2 cellular contexts compared by ENCODE assay signal in the genomic region with DNA sequence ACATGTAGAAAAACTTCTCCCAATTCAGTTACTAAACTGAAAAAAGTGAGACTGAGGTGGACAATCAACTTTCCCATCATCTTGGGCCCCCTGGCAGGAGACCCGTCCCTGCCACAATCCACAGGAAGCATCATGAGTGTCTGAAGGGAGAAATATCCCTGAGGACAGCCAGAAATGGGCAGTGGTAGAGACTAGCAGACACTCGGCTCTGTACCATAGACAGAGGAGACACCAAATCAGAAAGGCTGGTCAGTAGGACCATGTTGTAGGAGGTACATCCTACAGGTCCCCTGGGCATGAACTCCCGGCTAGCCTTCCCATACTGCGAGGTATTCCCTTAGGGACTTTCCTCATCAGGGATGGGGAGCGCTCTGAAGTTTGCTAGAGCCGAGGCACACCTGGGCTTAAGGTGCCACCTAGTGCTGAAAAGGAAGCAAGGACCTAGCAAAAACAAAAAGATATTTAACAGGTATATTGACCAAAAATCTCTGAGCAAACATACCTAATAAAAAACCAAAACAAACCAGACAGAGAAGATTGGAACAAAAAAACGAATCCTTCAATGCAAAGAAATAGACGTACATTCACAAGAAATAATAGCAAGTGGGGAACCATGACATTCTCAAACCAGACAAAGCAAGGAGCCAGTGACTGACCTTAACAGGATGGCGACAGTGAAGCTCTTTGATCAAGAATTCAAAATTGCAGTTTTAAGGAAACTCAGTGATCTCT.
TF ChIP-seq lines count a peak whose summit lies in the region.

No MANE protein-coding gene starts in this region.

TF ChIP-seq in WTC11, 78 proteins besides CTCF, POLR2A, EP300 and RAD21 (continues in another document):
- no peak for TF ChIP-seq SMAD3 (CRISPR knock-in tag; IDR thresholded peaks at IDR 0.05; ENCODE audit: borderline replicate concordance)
- TF ChIP-seq, protein P1, sequence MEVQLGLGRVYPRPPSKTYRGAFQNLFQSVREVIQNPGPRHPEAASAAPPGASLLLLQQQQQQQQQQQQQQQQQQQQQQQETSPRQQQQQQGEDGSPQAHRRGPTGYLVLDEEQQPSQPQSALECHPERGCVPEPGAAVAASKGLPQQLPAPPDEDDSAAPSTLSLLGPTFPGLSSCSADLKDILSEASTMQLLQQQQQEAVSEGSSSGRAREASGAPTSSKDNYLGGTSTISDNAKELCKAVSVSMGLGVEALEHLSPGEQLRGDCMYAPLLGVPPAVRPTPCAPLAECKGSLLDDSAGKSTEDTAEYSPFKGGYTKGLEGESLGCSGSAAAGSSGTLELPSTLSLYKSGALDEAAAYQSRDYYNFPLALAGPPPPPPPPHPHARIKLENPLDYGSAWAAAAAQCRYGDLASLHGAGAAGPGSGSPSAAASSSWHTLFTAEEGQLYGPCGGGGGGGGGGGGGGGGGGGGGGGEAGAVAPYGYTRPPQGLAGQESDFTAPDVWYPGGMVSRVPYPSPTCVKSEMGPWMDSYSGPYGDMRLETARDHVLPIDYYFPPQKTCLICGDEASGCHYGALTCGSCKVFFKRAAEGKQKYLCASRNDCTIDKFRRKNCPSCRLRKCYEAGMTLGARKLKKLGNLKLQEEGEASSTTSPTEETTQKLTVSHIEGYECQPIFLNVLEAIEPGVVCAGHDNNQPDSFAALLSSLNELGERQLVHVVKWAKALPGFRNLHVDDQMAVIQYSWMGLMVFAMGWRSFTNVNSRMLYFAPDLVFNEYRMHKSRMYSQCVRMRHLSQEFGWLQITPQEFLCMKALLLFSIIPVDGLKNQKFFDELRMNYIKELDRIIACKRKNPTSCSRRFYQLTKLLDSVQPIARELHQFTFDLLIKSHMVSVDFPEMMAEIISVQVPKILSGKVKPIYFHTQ (CRISPR knock-in tag; IDR thresholded peaks at IDR 0.05) = no peak
- TF ChIP-seq, protein P2, sequence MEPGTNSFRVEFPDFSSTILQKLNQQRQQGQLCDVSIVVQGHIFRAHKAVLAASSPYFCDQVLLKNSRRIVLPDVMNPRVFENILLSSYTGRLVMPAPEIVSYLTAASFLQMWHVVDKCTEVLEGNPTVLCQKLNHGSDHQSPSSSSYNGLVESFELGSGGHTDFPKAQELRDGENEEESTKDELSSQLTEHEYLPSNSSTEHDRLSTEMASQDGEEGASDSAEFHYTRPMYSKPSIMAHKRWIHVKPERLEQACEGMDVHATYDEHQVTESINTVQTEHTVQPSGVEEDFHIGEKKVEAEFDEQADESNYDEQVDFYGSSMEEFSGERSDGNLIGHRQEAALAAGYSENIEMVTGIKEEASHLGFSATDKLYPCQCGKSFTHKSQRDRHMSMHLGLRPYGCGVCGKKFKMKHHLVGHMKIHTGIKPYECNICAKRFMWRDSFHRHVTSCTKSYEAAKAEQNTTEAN (CRISPR knock-in tag; IDR thresholded peaks at IDR 0.05) = no peak
- no peak for TF ChIP-seq SP1 (CRISPR knock-in tag; conservative IDR thresholded peaks at IDR 0.05)
- TF ChIP-seq TEAD4 (CRISPR knock-in tag; IDR thresholded peaks at IDR 0.05) = no peak
- TF ChIP-seq, protein P3, sequence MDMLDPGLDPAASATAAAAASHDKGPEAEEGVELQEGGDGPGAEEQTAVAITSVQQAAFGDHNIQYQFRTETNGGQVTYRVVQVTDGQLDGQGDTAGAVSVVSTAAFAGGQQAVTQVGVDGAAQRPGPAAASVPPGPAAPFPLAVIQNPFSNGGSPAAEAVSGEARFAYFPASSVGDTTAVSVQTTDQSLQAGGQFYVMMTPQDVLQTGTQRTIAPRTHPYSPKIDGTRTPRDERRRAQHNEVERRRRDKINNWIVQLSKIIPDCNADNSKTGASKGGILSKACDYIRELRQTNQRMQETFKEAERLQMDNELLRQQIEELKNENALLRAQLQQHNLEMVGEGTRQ (CRISPR knock-in tag; IDR thresholded peaks at IDR 0.05) = no peak
- TF ChIP-seq ZNF219 (CRISPR knock-in tag; IDR thresholded peaks at IDR 0.05; ENCODE audit: borderline replicate concordance) = no peak
- no peak for TF ChIP-seq JAZF1 (CRISPR knock-in tag; IDR thresholded peaks at IDR 0.05)
- TF ChIP-seq MXD4 (CRISPR knock-in tag; IDR thresholded peaks at IDR 0.05; ENCODE audit: borderline replicate concordance) = no peak
- TF ChIP-seq, protein P4, sequence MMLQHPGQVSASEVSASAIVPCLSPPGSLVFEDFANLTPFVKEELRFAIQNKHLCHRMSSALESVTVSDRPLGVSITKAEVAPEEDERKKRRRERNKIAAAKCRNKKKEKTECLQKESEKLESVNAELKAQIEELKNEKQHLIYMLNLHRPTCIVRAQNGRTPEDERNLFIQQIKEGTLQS (CRISPR knock-in tag; conservative IDR thresholded peaks at IDR 0.05) = no peak
- TF ChIP-seq, protein P5, sequence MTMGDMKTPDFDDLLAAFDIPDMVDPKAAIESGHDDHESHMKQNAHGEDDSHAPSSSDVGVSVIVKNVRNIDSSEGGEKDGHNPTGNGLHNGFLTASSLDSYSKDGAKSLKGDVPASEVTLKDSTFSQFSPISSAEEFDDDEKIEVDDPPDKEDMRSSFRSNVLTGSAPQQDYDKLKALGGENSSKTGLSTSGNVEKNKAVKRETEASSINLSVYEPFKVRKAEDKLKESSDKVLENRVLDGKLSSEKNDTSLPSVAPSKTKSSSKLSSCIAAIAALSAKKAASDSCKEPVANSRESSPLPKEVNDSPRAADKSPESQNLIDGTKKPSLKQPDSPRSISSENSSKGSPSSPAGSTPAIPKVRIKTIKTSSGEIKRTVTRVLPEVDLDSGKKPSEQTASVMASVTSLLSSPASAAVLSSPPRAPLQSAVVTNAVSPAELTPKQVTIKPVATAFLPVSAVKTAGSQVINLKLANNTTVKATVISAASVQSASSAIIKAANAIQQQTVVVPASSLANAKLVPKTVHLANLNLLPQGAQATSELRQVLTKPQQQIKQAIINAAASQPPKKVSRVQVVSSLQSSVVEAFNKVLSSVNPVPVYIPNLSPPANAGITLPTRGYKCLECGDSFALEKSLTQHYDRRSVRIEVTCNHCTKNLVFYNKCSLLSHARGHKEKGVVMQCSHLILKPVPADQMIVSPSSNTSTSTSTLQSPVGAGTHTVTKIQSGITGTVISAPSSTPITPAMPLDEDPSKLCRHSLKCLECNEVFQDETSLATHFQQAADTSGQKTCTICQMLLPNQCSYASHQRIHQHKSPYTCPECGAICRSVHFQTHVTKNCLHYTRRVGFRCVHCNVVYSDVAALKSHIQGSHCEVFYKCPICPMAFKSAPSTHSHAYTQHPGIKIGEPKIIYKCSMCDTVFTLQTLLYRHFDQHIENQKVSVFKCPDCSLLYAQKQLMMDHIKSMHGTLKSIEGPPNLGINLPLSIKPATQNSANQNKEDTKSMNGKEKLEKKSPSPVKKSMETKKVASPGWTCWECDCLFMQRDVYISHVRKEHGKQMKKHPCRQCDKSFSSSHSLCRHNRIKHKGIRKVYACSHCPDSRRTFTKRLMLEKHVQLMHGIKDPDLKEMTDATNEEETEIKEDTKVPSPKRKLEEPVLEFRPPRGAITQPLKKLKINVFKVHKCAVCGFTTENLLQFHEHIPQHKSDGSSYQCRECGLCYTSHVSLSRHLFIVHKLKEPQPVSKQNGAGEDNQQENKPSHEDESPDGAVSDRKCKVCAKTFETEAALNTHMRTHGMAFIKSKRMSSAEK (CRISPR knock-in tag; IDR thresholded peaks at IDR 0.05; ENCODE audit: borderline replicate concordance) = no peak
- no peak for TF ChIP-seq GTF2I (CRISPR knock-in tag; conservative IDR thresholded peaks at IDR 0.05)
- TF ChIP-seq, protein P6, sequence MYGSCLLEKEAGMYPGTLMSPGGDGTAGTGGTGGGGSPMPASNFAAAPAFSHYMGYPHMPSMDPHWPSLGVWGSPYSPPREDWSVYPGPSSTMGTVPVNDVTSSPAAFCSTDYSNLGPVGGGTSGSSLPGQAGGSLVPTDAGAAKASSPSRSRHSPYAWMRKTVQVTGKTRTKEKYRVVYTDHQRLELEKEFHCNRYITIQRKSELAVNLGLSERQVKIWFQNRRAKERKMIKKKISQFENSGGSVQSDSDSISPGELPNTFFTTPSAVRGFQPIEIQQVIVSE (CRISPR knock-in tag; IDR thresholded peaks at IDR 0.05; ENCODE audit: borderline replicate concordance) = no peak

TF ChIP-seq in HepG2, 621 proteins besides CTCF, POLR2A, EP300 and RAD21 (continues in another document):
- TF ChIP-seq MAF1 (CRISPR knock-in tag; IDR thresholded peaks at IDR 0.05; ENCODE audit: borderline replicate concordance) (no peak), ZSCAN22 (CRISPR knock-in tag; IDR thresholded peaks at IDR 0.05) (no peak), STAG1 (CRISPR knock-in tag; IDR thresholded peaks at IDR 0.05) (peak; percentile 98), GATAD2A (CRISPR knock-in tag; IDR thresholded peaks at IDR 0.05) (0 out of 2 replicates have a peak, but pooled peaks have one; percentile 14), SALL1 (CRISPR knock-in tag; IDR thresholded peaks at IDR 0.05) (peak; percentile 36; the same call in 1 of the 2 replicates), ZNF205 (CRISPR knock-in tag; IDR thresholded peaks at IDR 0.05) (peak; percentile 70; the same call in 1 of the 2 replicates), SMC3 (IDR thresholded peaks at IDR 0.05; ENCODE audit: low read length) (peak; percentile 91), MAZ (IDR thresholded peaks at IDR 0.05; ENCODE audit: borderline replicate concordance, low read depth, low read length) (no peak), MAZ (CRISPR knock-in tag; IDR thresholded peaks at IDR 0.05; ENCODE audit: low read depth) (0 out of 2 replicates have a peak, but pooled peaks have one; percentile 15), JDP2 (CRISPR knock-in tag; IDR thresholded peaks at IDR 0.05; ENCODE audit: borderline replicate concordance) (no peak)
- TF ChIP-seq, protein P7, sequence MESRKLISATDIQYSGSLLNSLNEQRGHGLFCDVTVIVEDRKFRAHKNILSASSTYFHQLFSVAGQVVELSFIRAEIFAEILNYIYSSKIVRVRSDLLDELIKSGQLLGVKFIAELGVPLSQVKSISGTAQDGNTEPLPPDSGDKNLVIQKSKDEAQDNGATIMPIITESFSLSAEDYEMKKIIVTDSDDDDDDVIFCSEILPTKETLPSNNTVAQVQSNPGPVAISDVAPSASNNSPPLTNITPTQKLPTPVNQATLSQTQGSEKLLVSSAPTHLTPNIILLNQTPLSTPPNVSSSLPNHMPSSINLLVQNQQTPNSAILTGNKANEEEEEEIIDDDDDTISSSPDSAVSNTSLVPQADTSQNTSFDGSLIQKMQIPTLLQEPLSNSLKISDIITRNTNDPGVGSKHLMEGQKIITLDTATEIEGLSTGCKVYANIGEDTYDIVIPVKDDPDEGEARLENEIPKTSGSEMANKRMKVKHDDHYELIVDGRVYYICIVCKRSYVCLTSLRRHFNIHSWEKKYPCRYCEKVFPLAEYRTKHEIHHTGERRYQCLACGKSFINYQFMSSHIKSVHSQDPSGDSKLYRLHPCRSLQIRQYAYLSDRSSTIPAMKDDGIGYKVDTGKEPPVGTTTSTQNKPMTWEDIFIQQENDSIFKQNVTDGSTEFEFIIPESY (CRISPR knock-in tag; IDR thresholded peaks at IDR 0.05) = peak; percentile 69; the same call in 1 of the 2 replicates
- TF ChIP-seq, protein P8, sequence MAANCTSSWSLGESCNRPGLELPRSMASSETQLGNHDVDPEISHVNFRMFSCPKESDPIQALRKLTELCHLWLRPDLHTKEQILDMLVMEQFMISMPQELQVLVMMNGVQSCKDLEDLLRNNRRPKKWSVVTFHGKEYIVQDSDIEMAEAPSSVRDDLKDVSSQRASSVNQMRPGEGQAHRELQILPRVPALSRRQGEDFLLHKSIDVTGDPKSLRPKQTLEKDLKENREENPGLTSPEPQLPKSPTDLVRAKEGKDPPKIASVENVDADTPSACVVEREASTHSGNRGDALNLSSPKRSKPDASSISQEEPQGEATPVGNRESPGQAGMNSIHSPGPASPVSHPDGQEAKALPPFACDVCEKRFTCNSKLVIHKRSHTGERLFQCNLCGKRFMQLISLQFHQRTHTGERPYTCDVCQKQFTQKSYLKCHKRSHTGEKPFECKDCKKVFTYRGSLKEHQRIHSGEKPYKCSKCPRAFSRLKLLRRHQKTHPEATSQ (CRISPR knock-in tag; IDR thresholded peaks at IDR 0.05; ENCODE audit: borderline replicate concordance) = no peak
- TF ChIP-seq, protein P9, sequence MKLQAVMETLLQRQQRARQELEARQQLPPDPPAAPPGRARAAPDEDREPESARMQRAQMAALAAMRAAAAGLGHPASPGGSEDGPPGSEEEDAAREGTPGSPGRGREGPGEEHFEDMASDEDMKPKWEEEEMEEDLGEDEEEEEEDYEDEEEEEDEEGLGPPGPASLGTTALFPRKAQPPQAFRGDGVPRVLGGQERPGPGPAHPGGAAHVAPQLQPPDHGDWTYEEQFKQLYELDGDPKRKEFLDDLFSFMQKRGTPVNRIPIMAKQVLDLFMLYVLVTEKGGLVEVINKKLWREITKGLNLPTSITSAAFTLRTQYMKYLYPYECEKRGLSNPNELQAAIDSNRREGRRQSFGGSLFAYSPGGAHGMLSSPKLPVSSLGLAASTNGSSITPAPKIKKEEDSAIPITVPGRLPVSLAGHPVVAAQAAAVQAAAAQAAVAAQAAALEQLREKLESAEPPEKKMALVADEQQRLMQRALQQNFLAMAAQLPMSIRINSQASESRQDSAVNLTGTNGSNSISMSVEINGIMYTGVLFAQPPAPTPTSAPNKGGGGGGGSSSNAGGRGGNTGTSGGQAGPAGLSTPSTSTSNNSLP (IDR thresholded peaks at IDR 0.05; ENCODE audit: low read depth, low read length) = 0 out of 2 replicates have a peak, but pooled peaks have one; percentile 7
- TF ChIP-seq, protein P10, sequence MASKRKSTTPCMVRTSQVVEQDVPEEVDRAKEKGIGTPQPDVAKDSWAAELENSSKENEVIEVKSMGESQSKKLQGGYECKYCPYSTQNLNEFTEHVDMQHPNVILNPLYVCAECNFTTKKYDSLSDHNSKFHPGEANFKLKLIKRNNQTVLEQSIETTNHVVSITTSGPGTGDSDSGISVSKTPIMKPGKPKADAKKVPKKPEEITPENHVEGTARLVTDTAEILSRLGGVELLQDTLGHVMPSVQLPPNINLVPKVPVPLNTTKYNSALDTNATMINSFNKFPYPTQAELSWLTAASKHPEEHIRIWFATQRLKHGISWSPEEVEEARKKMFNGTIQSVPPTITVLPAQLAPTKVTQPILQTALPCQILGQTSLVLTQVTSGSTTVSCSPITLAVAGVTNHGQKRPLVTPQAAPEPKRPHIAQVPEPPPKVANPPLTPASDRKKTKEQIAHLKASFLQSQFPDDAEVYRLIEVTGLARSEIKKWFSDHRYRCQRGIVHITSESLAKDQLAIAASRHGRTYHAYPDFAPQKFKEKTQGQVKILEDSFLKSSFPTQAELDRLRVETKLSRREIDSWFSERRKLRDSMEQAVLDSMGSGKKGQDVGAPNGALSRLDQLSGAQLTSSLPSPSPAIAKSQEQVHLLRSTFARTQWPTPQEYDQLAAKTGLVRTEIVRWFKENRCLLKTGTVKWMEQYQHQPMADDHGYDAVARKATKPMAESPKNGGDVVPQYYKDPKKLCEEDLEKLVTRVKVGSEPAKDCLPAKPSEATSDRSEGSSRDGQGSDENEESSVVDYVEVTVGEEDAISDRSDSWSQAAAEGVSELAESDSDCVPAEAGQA (IDR thresholded peaks at IDR 0.05; ENCODE audit: low read depth) = no peak
- TF ChIP-seq, protein P10 (CRISPR knock-in tag; IDR thresholded peaks at IDR 0.05; ENCODE audit: borderline replicate concordance) = no peak
